1 cellular context compared by ENCODE assay signal in genomic region chr20:37918035-37918434, GRCh38.
TF ChIP-seq lines count a peak whose summit lies in the region.

No MANE protein-coding gene starts in this region.

TF ChIP-seq in GM23338, 12 proteins besides CTCF, POLR2A, EP300 and RAD21 (continued from another document):
- TF ChIP-seq REST (IDR thresholded peaks at IDR 0.05; ENCODE audit: unreplicated experiment) (no peak), ZNF114 (CRISPR knock-in tag; IDR thresholded peaks at IDR 0.05) (no peak), JUNB (IDR thresholded peaks at IDR 0.05; ENCODE audit: unreplicated experiment) (no peak), ZNF331 (CRISPR knock-in tag; IDR thresholded peaks at IDR 0.05; ENCODE audit: low read depth) (no peak), STAT1 (IDR thresholded peaks at IDR 0.05; ENCODE audit: unreplicated experiment) (no peak), EZH2 (IDR thresholded peaks at IDR 0.05; ENCODE audit: low read depth, unreplicated experiment) (no peak)
